In the genomic region with DNA sequence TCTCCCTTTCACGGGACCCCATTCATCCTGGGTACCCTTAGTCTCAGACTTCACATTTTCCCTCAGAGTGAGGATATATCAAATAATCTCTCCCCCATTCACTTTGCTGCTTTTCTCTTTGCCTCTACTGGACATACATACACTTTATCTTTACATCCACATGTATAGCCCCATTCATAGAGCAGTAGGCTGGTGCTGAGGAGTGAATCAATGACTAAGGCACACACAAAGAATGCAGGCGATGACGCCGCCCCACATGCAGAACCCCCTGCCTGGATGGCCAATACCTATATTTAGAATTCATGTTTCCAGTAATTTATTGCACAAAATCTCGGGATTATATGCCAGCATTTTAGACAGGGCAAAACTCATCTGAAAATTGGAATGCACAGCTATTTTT, we compare ENCODE assay signal across 1 cellular context.
TF ChIP-seq lines count a peak whose summit lies in the region.

No MANE protein-coding gene starts in this region.

TF ChIP-seq in GM23338, 12 proteins besides CTCF, POLR2A, EP300 and RAD21 (continued from another document):
- TF ChIP-seq JUNB (IDR thresholded peaks at IDR 0.05; ENCODE audit: unreplicated experiment) (no peak), REST (IDR thresholded peaks at IDR 0.05; ENCODE audit: unreplicated experiment) (no peak), CREB1 (CRISPR knock-in tag; IDR thresholded peaks at IDR 0.05; ENCODE audit: low read depth) (no peak), NANOG (IDR thresholded peaks at IDR 0.05; ENCODE audit: borderline replicate concordance) (no peak)
